Comparison of ENCODE assay signal across 1 cellular context in genomic region chr2:105872142-105872728, GRCh38.
TF ChIP-seq lines count a peak whose summit lies in the region.

No MANE protein-coding gene starts in this region.

TF ChIP-seq in GM12878, 131 proteins besides CTCF, POLR2A, EP300 and RAD21 (continued from another document):
- TF ChIP-seq, protein P1, sequence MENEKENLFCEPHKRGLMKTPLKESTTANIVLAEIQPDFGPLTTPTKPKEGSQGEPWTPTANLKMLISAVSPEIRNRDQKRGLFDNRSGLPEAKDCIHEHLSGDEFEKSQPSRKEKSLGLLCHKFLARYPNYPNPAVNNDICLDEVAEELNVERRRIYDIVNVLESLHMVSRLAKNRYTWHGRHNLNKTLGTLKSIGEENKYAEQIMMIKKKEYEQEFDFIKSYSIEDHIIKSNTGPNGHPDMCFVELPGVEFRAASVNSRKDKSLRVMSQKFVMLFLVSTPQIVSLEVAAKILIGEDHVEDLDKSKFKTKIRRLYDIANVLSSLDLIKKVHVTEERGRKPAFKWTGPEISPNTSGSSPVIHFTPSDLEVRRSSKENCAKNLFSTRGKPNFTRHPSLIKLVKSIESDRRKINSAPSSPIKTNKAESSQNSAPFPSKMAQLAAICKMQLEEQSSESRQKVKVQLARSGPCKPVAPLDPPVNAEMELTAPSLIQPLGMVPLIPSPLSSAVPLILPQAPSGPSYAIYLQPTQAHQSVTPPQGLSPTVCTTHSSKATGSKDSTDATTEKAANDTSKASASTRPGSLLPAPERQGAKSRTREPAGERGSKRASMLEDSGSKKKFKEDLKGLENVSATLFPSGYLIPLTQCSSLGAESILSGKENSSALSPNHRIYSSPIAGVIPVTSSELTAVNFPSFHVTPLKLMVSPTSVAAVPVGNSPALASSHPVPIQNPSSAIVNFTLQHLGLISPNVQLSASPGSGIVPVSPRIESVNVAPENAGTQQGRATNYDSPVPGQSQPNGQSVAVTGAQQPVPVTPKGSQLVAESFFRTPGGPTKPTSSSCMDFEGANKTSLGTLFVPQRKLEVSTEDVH (IDR thresholded peaks at IDR 0.05; ENCODE audit: low read depth, partially characterized antibody) = no peak
- TF ChIP-seq POLR2AphosphoS5 (IDR thresholded peaks at IDR 0.05; ENCODE audit: low read length) (no peak), JUND (IDR thresholded peaks at IDR 0.05; ENCODE audit: low read depth, low read length) (no peak), TAF1 (IDR thresholded peaks at IDR 0.05; ENCODE audit: borderline replicate concordance, low read depth, low read length) (no peak)
- TF ChIP-seq, protein P2, sequence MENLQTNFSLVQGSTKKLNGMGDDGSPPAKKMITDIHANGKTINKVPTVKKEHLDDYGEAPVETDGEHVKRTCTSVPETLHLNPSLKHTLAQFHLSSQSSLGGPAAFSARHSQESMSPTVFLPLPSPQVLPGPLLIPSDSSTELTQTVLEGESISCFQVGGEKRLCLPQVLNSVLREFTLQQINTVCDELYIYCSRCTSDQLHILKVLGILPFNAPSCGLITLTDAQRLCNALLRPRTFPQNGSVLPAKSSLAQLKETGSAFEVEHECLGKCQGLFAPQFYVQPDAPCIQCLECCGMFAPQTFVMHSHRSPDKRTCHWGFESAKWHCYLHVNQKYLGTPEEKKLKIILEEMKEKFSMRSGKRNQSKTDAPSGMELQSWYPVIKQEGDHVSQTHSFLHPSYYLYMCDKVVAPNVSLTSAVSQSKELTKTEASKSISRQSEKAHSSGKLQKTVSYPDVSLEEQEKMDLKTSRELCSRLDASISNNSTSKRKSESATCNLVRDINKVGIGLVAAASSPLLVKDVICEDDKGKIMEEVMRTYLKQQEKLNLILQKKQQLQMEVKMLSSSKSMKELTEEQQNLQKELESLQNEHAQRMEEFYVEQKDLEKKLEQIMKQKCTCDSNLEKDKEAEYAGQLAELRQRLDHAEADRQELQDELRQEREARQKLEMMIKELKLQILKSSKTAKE (IDR thresholded peaks at IDR 0.05; ENCODE audit: low read depth, poor library complexity, severe bottlenecking) = no peak
